26 cellular contexts compared by ENCODE assay signal in genomic region chr13:104198811-104199210, GRCh38.
A peak's percentile ranks its signal among the peaks of the same experiment; 100 is the strongest.
DNase-seq lines count a peak whose midpoint lies in the region; ATAC-seq, FAIRE-seq and TF ChIP-seq lines count a peak whose summit lies in the region.
"Had no signal": no experiment of that assay in that cellular context is flagged by ENCODE, and none has a peak within 500 bp of the region (broad histone marks: within the 10 kb centered on the region; RNA-seq: fewer than 3 reads in every experiment).

No MANE protein-coding gene starts in this region.

- H4K5ac ChIP-seq in H1 (ENCODE audit: insufficient read length, low read depth, low read length): no peak overlapping the region

- no peaks in the 10 kb centered on the region for H3K23me2 ChIP-seq in H1 (ENCODE audit: low read depth, low read length)

- no peak overlapping the region for H3K27ac Mint-ChIP-seq in endothelial cell (ENCODE audit: unreplicated experiment)
- H3K27ac Mint-ChIP-seq: CD14-positive monocyte; CD4-positive, alpha-beta memory T cell; CD4-positive, CD25-positive, alpha-beta regulatory T cell; CD8-positive, alpha-beta memory T cell had no signal

- H3K9me3 Mint-ChIP-seq in endothelial cell (ENCODE audit: unreplicated experiment): no peaks in the 10 kb centered on the region

- no peaks in the 10 kb centered on the region for H3F3A ChIP-seq in PC-9 (ENCODE audit: insufficient read depth, low read depth)

- ATAC-seq in body of pancreas: no peak

- no peak for FAIRE-seq in H1 (lab: Jason Lieb, UNC)
- FAIRE-seq: A204.1, GM12891, GM19239 had no signal

- no peaks in the 10 kb centered on the region for H3K9me2 ChIP-seq in PC-9 (ENCODE audit: insufficient read depth)

- no peaks in the 10 kb centered on the region for H3K27me3 ChIP-seq in PC-9 (ENCODE audit: insufficient read depth, low read depth)
- no peaks in the 10 kb centered on the region for H3K27me3 ChIP-seq in SJCRH30
- no peaks in the 10 kb centered on the region for H3K27me3 ChIP-seq in H1 (replicated peaks in 1 of 4; ENCODE audit: control insufficient read depth in 3 of 4, extremely low read depth in 1 of 4, insufficient read depth in 3 of 4, low read length in 3 of 4)
- H3K27me3 ChIP-seq in body of pancreas: no peaks in the 10 kb centered on the region
- H3K27me3 ChIP-seq: BE2C, BLaER1 had no signal

- H3K18ac ChIP-seq in H1 (ENCODE audit: extremely low read depth, low read length): no peak overlapping the region

- H3K4me2 ChIP-seq in PC-9: no peak overlapping the region
- H3K4me2 ChIP-seq in H1 (ENCODE audit: insufficient read depth in 1 of 2, low read depth in 2 of 2, low read length in 2 of 2): no peak overlapping the region
- H3K4me2 ChIP-seq: BLaER1 had no signal

- H4K20me1 ChIP-seq in PC-9 (ENCODE audit: insufficient read depth) (no peaks in the 10 kb centered on the region), H1 (replicated peaks in 1 of 2; ENCODE audit: control insufficient read depth in 1 of 2, insufficient read depth in 2 of 2, low read length in 2 of 2) (no peaks in the 10 kb centered on the region)
- H4K20me1 ChIP-seq: BLaER1 had no signal

- no peak overlapping the region for H3K4me3 Mint-ChIP-seq in endothelial cell (ENCODE audit: unreplicated experiment)
- H3K4me3 Mint-ChIP-seq: CD14-positive monocyte; CD4-positive, alpha-beta memory T cell; CD4-positive, CD25-positive, alpha-beta regulatory T cell; CD8-positive, alpha-beta memory T cell had no signal

- H3K4me3 ChIP-seq in PC-9 (no peak overlapping the region), SJCRH30 (no peak overlapping the region), H1 (ENCODE audit: extremely low read depth in 1 of 4, insufficient read depth in 2 of 4, low read depth in 3 of 4, low read length in 4 of 4) (no peak overlapping the region), body of pancreas (no peak overlapping the region)
- H3K4me3 ChIP-seq: BLaER1 had no signal

- WGBS in H1 (ENCODE audit: extremely low coverage in 1 of 2, insufficient coverage in 1 of 2, insufficient read length in 1 of 2, insufficient replicate concordance in 2 of 2, low coverage in 1 of 2, low lambda C conversion rate in 2 of 2, missing lambda C conversion rate in 1 of 2), 2 experiments: 92% methylated on average over 1 of the region's 1 CpG; no CpG with 5 or more reads in 1 of the 2 experiments
- 56 to 73% methylated on average over 1 of the region's 1 CpG for WGBS in body of pancreas, 2 donors

- no peak overlapping the region for H2BK12ac ChIP-seq in H1 (ENCODE audit: low read depth, low read length)

- no peak overlapping the region for H2BK20ac ChIP-seq in H1 (ENCODE audit: low read length)

- no peak overlapping the region for H3K23ac ChIP-seq in H1 (ENCODE audit: insufficient read length)

- H3K9ac ChIP-seq in H1 (replicated peaks in 1 of 4; ENCODE audit: extremely low read depth in 1 of 4, low read depth in 3 of 4, low read length in 3 of 4): no peak overlapping the region
- H3K9ac ChIP-seq: BLaER1 had no signal

- H3K4me1 Mint-ChIP-seq in endothelial cell (ENCODE audit: unreplicated experiment): no peaks in the 10 kb centered on the region
- H3K4me1 Mint-ChIP-seq: CD14-positive monocyte; CD4-positive, alpha-beta memory T cell; CD4-positive, CD25-positive, alpha-beta regulatory T cell; CD8-positive, alpha-beta memory T cell had no signal

- H3K36me3 Mint-ChIP-seq in endothelial cell (ENCODE audit: low read depth, unreplicated experiment): no peaks in the 10 kb centered on the region
- H3K36me3 Mint-ChIP-seq: CD14-positive monocyte; CD4-positive, alpha-beta memory T cell; CD4-positive, CD25-positive, alpha-beta regulatory T cell; CD8-positive, alpha-beta memory T cell had no signal

- no peak overlapping the region for H2BK5ac ChIP-seq in H1 (ENCODE audit: low read depth, low read length)

- TF ChIP-seq RAD21 in H1 (IDR thresholded peaks at IDR 0.05 in 1 of 2, conservative IDR thresholded peaks at IDR 0.05 in 1 of 2; ENCODE audit: low read depth in 2 of 2, low read length in 2 of 2): no peak

- TF ChIP-seq POLR2A in H1 (IDR thresholded peaks at IDR 0.05; ENCODE audit: control extremely low read depth in 1 of 2, low read depth in 2 of 2, low read length in 2 of 2) (no peak), body of pancreas (IDR thresholded peaks at IDR 0.05) (no peak)

- CTCF ChIA-PET in PC-9 (lab: Charles Lee): no interaction called here
- CTCF ChIA-PET in H1 (lab: Charles Lee; ENCODE audit: partially characterized antibody): interaction anchor here (0.5 kb wide), 1 partner anchor 811 kb away, joined by 3 read pairs; no protein-coding TSS in a partner anchor

- no peak overlapping the region for H2BK15ac ChIP-seq in H1 (ENCODE audit: low read length)

- BruUV-seq in PC-9 (replicated peaks; lab: Mats Ljungman, UMichigan): no TSS peak

- H2AFZ ChIP-seq in PC-9 (0 out of 2 replicates have a peak overlapping the region, but pooled peaks have one; percentile 25), H1 (ENCODE audit: low read length) (0 out of 2 replicates have a peak overlapping the region, but pooled peaks have one; percentile 47)

- no peak overlapping the region for H3K4ac ChIP-seq in H1 (replicated peaks; ENCODE audit: insufficient read length, low read depth, low read length)

- H3K9me3 ChIP-seq in PC-9 (ENCODE audit: insufficient read depth, low read depth) (no peaks in the 10 kb centered on the region; the same call in 1 of the 2 replicates), SJCRH30 (replicated peaks) (no peaks in the 10 kb centered on the region), H1 (ENCODE audit: insufficient read depth in 2 of 2, low read depth in 1 of 2, low read length in 1 of 2) (no peaks in the 10 kb centered on the region; a peak in 1 of 4 replicates), body of pancreas (no peaks in the 10 kb centered on the region)
- H3K9me3 ChIP-seq: BE2C had no signal

- H3K4me1 ChIP-seq in PC-9 (replicated peaks; ENCODE audit: insufficient read depth): no peaks in the 10 kb centered on the region
- peaks cover 23% of the 10 kb centered on the region for H3K4me1 ChIP-seq in SJCRH30
- peaks cover 0 to 3% (median 0%) of the 10 kb centered on the region in 4 experiments; a peak in 1 of 7 replicates for H3K4me1 ChIP-seq in H1 (replicated peaks in 1 of 4; ENCODE audit: control insufficient read depth in 3 of 4, insufficient read depth in 4 of 4, low read length in 3 of 4)
- no peaks in the 10 kb centered on the region for H3K4me1 ChIP-seq in body of pancreas
- H3K4me1 ChIP-seq: BE2C had no signal

- no peak overlapping the region for H3K56ac ChIP-seq in H1 (replicated peaks; ENCODE audit: insufficient read length, low read depth, low read length)

- intact Hi-C loops in PC-9 (cut with micrococcal nuclease; ENCODE audit: unreplicated experiment) (no loop called here), body of pancreas (cut with DNase I) (no loop called here)

- POLR2A ChIA-PET in PC-9 (lab: Charles Lee; ENCODE audit: unreplicated experiment): interaction anchor here (0.6 kb wide), 1 partner anchor 312 kb away, joined by 7 read pairs; no protein-coding TSS in a partner anchor
- POLR2A ChIA-PET in H1 (lab: Charles Lee; ENCODE audit: partially characterized antibody): no interaction called here

- TF ChIP-seq EP300 in H1 (IDR thresholded peaks at IDR 0.05; ENCODE audit: borderline replicate concordance in 1 of 2, low read depth in 2 of 2, low read length in 2 of 2): no peak

- H3K36me3 ChIP-seq in PC-9 (ENCODE audit: low read depth): no peaks in the 10 kb centered on the region
- no peaks in the 10 kb centered on the region for H3K36me3 ChIP-seq in SJCRH30
- no peaks in the 10 kb centered on the region for H3K36me3 ChIP-seq in H1 (ENCODE audit: control insufficient read depth in 2 of 4, insufficient read depth in 4 of 4, low read length in 3 of 4)
- H3K36me3 ChIP-seq in body of pancreas (replicated peaks in 1 of 2; ENCODE audit: insufficient read depth in 1 of 2, low read depth in 2 of 2): no peaks in the 10 kb centered on the region
- H3K36me3 ChIP-seq: BE2C, BLaER1 had no signal

- no peak overlapping the region for H3K14ac ChIP-seq in H1 (ENCODE audit: insufficient read length)

- no peak overlapping the region for H2AK5ac ChIP-seq in H1 (ENCODE audit: low read depth, low read length)

- H3K27ac ChIP-seq in PC-9: no peak overlapping the region
- H3K27ac ChIP-seq in SJCRH30: peak overlapping the region; percentile 95
- no peak overlapping the region for H3K27ac ChIP-seq in H1 (ENCODE audit: low read depth, low read length)
- no peak overlapping the region for H3K27ac ChIP-seq in body of pancreas
- H3K27ac ChIP-seq: BLaER1 had no signal

- no peak for DNase-seq in PC-9
- peak; percentile 65 to 89 for DNase-seq in SJCRH30
- no peak for DNase-seq in H1 (ENCODE audit: low read depth in 1 of 2, low spot score in 2 of 2)
- DNase-seq in GM03348 (ENCODE audit: low spot score): no peak
- DNase-seq in body of pancreas: no peak
- DNase-seq in endothelial cell (ENCODE audit: low spot score): no peak
- DNase-seq: 8988T; ACHN; BE2C; C1 segment of cervical spinal cord; CD4-positive, alpha-beta memory T cell; CD4-positive, CD25-positive, alpha-beta regulatory T cell; CD8-positive, alpha-beta memory T cell; COR-L47; DMS 273 treated with DMSO at 0.1 percent for 48 hours; DMS153; DMS53; DMS79; DND-41; EL; GDM1 had no signal

- no peak overlapping the region for H4K8ac ChIP-seq in H1 (ENCODE audit: extremely low read depth, insufficient read depth, low read length)

- H3K79me2 ChIP-seq in PC-9 (ENCODE audit: low read depth) (no peaks in the 10 kb centered on the region), H1 (ENCODE audit: control insufficient read depth in 1 of 2, insufficient read depth in 2 of 2, low read length in 2 of 2) (no peaks in the 10 kb centered on the region)

- TF ChIP-seq CTCF in PC-9 (conservative IDR thresholded peaks at IDR 0.05) (no peak), H1 (IDR thresholded peaks at IDR 0.05; ENCODE audit: control extremely low read depth in 1 of 3, insufficient read depth in 1 of 3, low read depth in 1 of 3, low read length in 3 of 3) (no peak), body of pancreas (IDR thresholded peaks at IDR 0.05) (no peak), endothelial cell (IDR thresholded peaks at IDR 0.05; ENCODE audit: unreplicated experiment) (no peak)

- no peak overlapping the region for H2BK120ac ChIP-seq in H1 (replicated peaks; ENCODE audit: low read depth, low read length)

- H3K27me3 Mint-ChIP-seq in endothelial cell (ENCODE audit: unreplicated experiment): no peaks in the 10 kb centered on the region
- H3K27me3 Mint-ChIP-seq: CD4-positive, alpha-beta memory T cell; CD4-positive, CD25-positive, alpha-beta regulatory T cell; CD8-positive, alpha-beta memory T cell had no signal

- no peak overlapping the region for H4K91ac ChIP-seq in H1 (replicated peaks; ENCODE audit: insufficient read length, low read length)

- H3K79me1 ChIP-seq in H1 (ENCODE audit: low read depth, low read length): no peaks in the 10 kb centered on the region

TF ChIP-seq in H1, 55 proteins besides CTCF, POLR2A, EP300 and RAD21 (continues in another document):
- no peak for TF ChIP-seq ZNF274 (IDR thresholded peaks at IDR 0.05; ENCODE audit: borderline replicate concordance, extremely low read depth, low read length)
- TF ChIP-seq YY1 (IDR thresholded peaks at IDR 0.05; ENCODE audit: low read depth, low read length): no peak
- no peak for TF ChIP-seq SP4 (IDR thresholded peaks at IDR 0.05; ENCODE audit: low read length)

Comparison
In these comparisons a context has a peak if more than half of its experiments do, and no peak if none do; other contexts are left out.
1. DNase-seq: peak in SJCRH30 (2 of 2); none in PC-9 (0 of 2), H1 (0 of 2), GM03348 (single experiment), body of pancreas (0 of 4) and endothelial cell (single experiment).